In the genomic region with DNA sequence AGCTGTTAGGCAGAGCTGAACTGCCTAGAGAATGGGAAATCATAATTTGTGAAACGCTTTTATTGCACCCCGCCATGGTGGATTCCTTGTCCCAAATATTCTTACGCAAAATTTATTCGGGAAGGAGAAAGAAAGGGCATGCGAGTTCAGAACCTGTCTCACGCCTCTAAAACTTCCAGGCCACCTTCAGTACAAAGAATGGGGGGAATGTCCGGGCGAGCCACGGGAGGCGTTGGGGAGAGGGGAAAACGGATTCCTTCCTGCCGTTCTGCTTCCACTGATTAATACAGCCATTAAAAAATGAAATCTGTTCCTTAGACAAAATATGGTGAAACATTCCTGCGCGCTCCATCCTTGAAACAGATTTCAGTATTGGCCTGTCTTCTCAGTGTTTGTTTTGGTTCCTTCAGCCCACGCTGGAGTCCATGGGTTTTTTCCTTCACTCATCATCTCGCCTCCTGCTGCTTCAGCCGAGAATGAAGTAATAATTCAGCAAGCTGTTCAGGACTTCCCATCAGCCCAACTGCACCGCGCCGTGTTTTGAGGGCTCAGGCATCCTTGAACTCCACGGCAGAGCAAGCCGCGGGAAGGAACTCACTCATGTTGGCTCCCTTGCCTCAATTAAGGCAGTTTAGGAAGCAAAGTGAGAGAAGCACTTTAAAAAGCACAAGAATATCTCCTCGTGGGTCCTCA, we compare ENCODE assay signal across 11 cellular contexts. TPM values are rescaled to one million over a fixed set of nuclear protein-coding genes. Genes with fewer than 3 reads are reported as not detected.
A peak's percentile ranks its signal among the peaks of the same experiment; 100 is the strongest.
DNase-seq lines count a peak whose midpoint lies in the region; ATAC-seq and TF ChIP-seq lines count a peak whose summit lies in the region.
"Had no signal": no experiment of that assay in that cellular context is flagged by ENCODE, and none has a peak within 500 bp of the region (broad histone marks: within the 10 kb centered on the region; RNA-seq: fewer than 3 reads in every experiment).

No MANE protein-coding gene starts in this region.

- no peak for TF ChIP-seq CTCF in smooth muscle cell (IDR thresholded peaks at IDR 0.05; ENCODE audit: borderline replicate concordance, insufficient read depth, poor library complexity, severe bottlenecking)

- no peaks in the 10 kb centered on the region for H4K20me1 ChIP-seq in smooth muscle cell (ENCODE audit: low read depth)

- peaks cover 6% of the 10 kb centered on the region for H3K4me1 ChIP-seq in smooth muscle cell (ENCODE audit: low read depth)

- no peak overlapping the region for H3K27ac ChIP-seq in smooth muscle cell (ENCODE audit: low read depth)

- DNase-seq in EL (peak; percentile 33), amniotic epithelial cell (ENCODE audit: low read depth) (peak; percentile 60), left cardiac atrium (peak; percentile 46), sciatic nerve (ENCODE audit: low spot score) (no peak), smooth muscle cell (lab: John Stamatoyannopoulos, UW; ENCODE audit: unreplicated experiment) (no peak)
- no peak for DNase-seq in effector CD8-positive, alpha-beta T cell (lab: John Stamatoyannopoulos, UW)
- DNase-seq: CD4-positive, CD25-positive, alpha-beta regulatory T cell; foreskin melanocyte; NCI-H1694 had no signal

- H3K36me3 ChIP-seq in smooth muscle cell (ENCODE audit: low read depth): no peaks in the 10 kb centered on the region

- no peaks in the 10 kb centered on the region for H3K9me3 ChIP-seq in smooth muscle cell (replicated peaks; ENCODE audit: low read depth)

- no peak overlapping the region for H3K4me3 ChIP-seq in smooth muscle cell

- H3F3A ChIP-seq in smooth muscle cell (ENCODE audit: low read depth): no peaks in the 10 kb centered on the region

- no peaks in the 10 kb centered on the region for H3K27me3 ChIP-seq in smooth muscle cell (ENCODE audit: low read depth)

- peak; percentile 62 to 75 for ATAC-seq in left cardiac atrium
- peak; percentile 74 for ATAC-seq in sciatic nerve
- ATAC-seq in GM18870 (IDR thresholded peaks at IDR 0.05; ENCODE audit: unreplicated experiment): no peak
- ATAC-seq in HG03159 (IDR thresholded peaks at IDR 0.05; ENCODE audit: unreplicated experiment): no peak

- 71% methylated on average over 24 of the region's 24 CpGs for WGBS in smooth muscle cell (ENCODE audit: low lambda C conversion rate)

- H2AFZ ChIP-seq in smooth muscle cell (ENCODE audit: low read depth): no peak overlapping the region

- no peak overlapping the region for H3K4me2 ChIP-seq in smooth muscle cell

- H3K9ac ChIP-seq in smooth muscle cell (ENCODE audit: low read depth): no peak overlapping the region

- intact Hi-C loops in left cardiac atrium (cut with DNase I): loop anchor here (5.0 to 10.0 kb wide), 3 partner anchors 812 to 1052 kb away; no protein-coding TSS in a partner anchor
- intact Hi-C loops in sciatic nerve (cut with DNase I): loop anchor here (10.0 kb wide), 1 partner anchor 814 kb away; no protein-coding TSS in a partner anchor

- no peaks in the 10 kb centered on the region for H3K79me2 ChIP-seq in smooth muscle cell (ENCODE audit: low read depth)

RNA-seq across cellular contexts. Expression of gene CDKN3, which starts 47.7 kb away (rescaled TPM):
- total RNA-seq in left cardiac atrium (1 to 10 TPM; 6.9 to 7.9 TPM), sciatic nerve (4.1 TPM), smooth muscle cell (15.4 and 22.1 TPM in 2 replicates)
- 18.6 and 20.1 TPM in 2 replicates for polyA plus RNA-seq in smooth muscle cell

Comparison
In these comparisons a context has a peak if more than half of its experiments do, and no peak if none do; other contexts are left out.
1. DNase-seq: peak in EL (single experiment), amniotic epithelial cell (single experiment) and left cardiac atrium (single experiment); none in sciatic nerve (single experiment), smooth muscle cell (single experiment) and effector CD8-positive, alpha-beta T cell (single experiment).
2. ATAC-seq: peak in left cardiac atrium (2 of 2) and sciatic nerve (single experiment); none in GM18870 (single experiment) and HG03159 (single experiment).